Comparison of ENCODE assay signal across 13 cellular contexts in genomic region chr4:40195182-40196177, GRCh38. TPM values are rescaled to one million over a fixed set of nuclear protein-coding genes. Genes with fewer than 3 reads are reported as not detected.
DNase-seq lines count a peak whose midpoint lies in the region; ATAC-seq and TF ChIP-seq lines count a peak whose summit lies in the region.
"Had no signal": no experiment of that assay in that cellular context is flagged by ENCODE, and none has a peak within 500 bp of the region (broad histone marks: within the 10 kb centered on the region; RNA-seq: fewer than 3 reads in every experiment).

No MANE protein-coding gene starts in this region.

- ATAC-seq in central memory CD8-positive, alpha-beta T cell (replicated peaks; ENCODE audit: extremely low read depth, poor library complexity, severe bottlenecking), result no peak
- ATAC-seq in HG02884 (IDR thresholded peaks at IDR 0.05; ENCODE audit: unreplicated experiment) (no peak), HG02678 (IDR thresholded peaks at IDR 0.05; ENCODE audit: unreplicated experiment) (no peak), GM18858 (IDR thresholded peaks at IDR 0.05; ENCODE audit: unreplicated experiment) (no peak)

- no peak for TF ChIP-seq POLR2A in transverse colon (IDR thresholded peaks at IDR 0.05)

- H3K9me2 ChIP-seq in OCI-LY7 (ENCODE audit: insufficient read depth, low read length), result no peaks in the 10 kb centered on the region

- no peak for TF ChIP-seq EP300 in transverse colon (IDR thresholded peaks at IDR 0.05; ENCODE audit: low read depth)

- no peak for TF ChIP-seq CTCF in OCI-LY7 (conservative IDR thresholded peaks at IDR 0.05; ENCODE audit: low read length)
- TF ChIP-seq CTCF in transverse colon (IDR thresholded peaks at IDR 0.05), result no peak

- H3K4me3 ChIP-seq in OCI-LY7 (ENCODE audit: low read depth, low read length, poor library complexity, severe bottlenecking), result peak overlapping the region; percentile 79
- H3K4me3 ChIP-seq in transverse colon, result peak overlapping the region in 1 of 4 donors; percentile 28
- H3K4me3 ChIP-seq: HAP-1, left ventricle myocardium inferior had no signal

- peaks cover 17% of the 10 kb centered on the region for H4K20me1 ChIP-seq in OCI-LY7 (ENCODE audit: insufficient read depth, low read length)

- no TSS peak for BruUV-seq in OCI-LY7 (replicated peaks; lab: Mats Ljungman, UMichigan)

- H3K4me1 ChIP-seq in OCI-LY7 (ENCODE audit: insufficient read depth, low read length, poor library complexity, severe bottlenecking), result peaks cover 52% of the 10 kb centered on the region
- H3K4me1 ChIP-seq in transverse colon, result peaks cover 7 to 34% (median 13%) of the 10 kb centered on the region in 4 donors
- H3K4me1 ChIP-seq: left ventricle myocardium inferior, parathyroid adenoma had no signal

- no peak for DNase-seq in activated naive CD4-positive, alpha-beta T cell treated with anti-CD3 and anti-CD28 coated beads, Interleukin-2, amount 10 ng/mL, durations not matched to agents 7 days and 5 days
- no peak for DNase-seq in activated naive CD4-positive, alpha-beta T cell treated with Interleukin-2 at 50 U/mL for 16 hours
- DNase-seq in OCI-LY7 (ENCODE audit: low spot score) (peak; percentile 51), transverse colon (no peak)
- DNase-seq in central memory CD8-positive, alpha-beta T cell (ENCODE audit: low spot score in 2 of 2), result no peak
- DNase-seq: amniotic stem cell, left ventricle myocardium inferior, NCI-H2227 treated with DMSO at 0.1 percent for 48 hours had no signal

- peaks cover 50% of the 10 kb centered on the region for H3K36me3 Mint-ChIP-seq in activated naive CD4-positive, alpha-beta T cell treated with anti-CD3 and anti-CD28 coated beads, Interleukin-2, amount 10 ng/mL, durations not matched to agents 7 days and 5 days
- peaks cover 66% of the 10 kb centered on the region for H3K36me3 Mint-ChIP-seq in central memory CD8-positive, alpha-beta T cell (ENCODE audit: insufficient read depth)

- no peak overlapping the region; the same call in 1 of the 2 replicates for H2AFZ ChIP-seq in OCI-LY7 (ENCODE audit: low read length)
- H2AFZ ChIP-seq: parathyroid adenoma had no signal

- CTCF ChIA-PET in activated naive CD4-positive, alpha-beta T cell treated with anti-CD3 and anti-CD28 coated beads, Interleukin-2, amount 10 ng/mL, durations not matched to agents 7 days and 5 days (lab: Charles Lee), result interaction anchor here (0.7 to 2.5 kb wide), 6 partner anchors 10 to 116 kb away, joined by 4 to 9 read pairs (median 4); no protein-coding TSS in a partner anchor
- CTCF ChIA-PET in OCI-LY7 (lab: Charles Lee; ENCODE audit: unreplicated experiment), result interaction anchor here (0.6 to 1.2 kb wide), 4 partner anchors 9 to 144 kb away, joined by 3 to 4 read pairs (median 3); no protein-coding TSS in a partner anchor

- H3K9me3 ChIP-seq in OCI-LY7 (ENCODE audit: low read length) (no peaks in the 10 kb centered on the region), transverse colon (no peaks in the 10 kb centered on the region)
- H3K9me3 ChIP-seq: HAP-1, left ventricle myocardium inferior had no signal

- H3K9me3 Mint-ChIP-seq in activated naive CD4-positive, alpha-beta T cell treated with anti-CD3 and anti-CD28 coated beads, Interleukin-2, amount 10 ng/mL, durations not matched to agents 7 days and 5 days, result no peaks in the 10 kb centered on the region
- H3K9me3 Mint-ChIP-seq in central memory CD8-positive, alpha-beta T cell, result no peaks in the 10 kb centered on the region

- peaks cover 89% of the 10 kb centered on the region for H3K79me2 ChIP-seq in OCI-LY7 (ENCODE audit: insufficient read depth, low read depth, low read length)
- H3K79me2 ChIP-seq: parathyroid adenoma had no signal

- in situ Hi-C loops in transverse colon (cut with MboI; ENCODE audit: low pct_ligation_motif_present in 1 of 4, low pct_unique_long_range_greater_than_20kb in 1 of 4, low sequenced_read_pairs in 3 of 4), result no loop called here

- H3K36me3 ChIP-seq in OCI-LY7 (ENCODE audit: insufficient read depth, low read length), result peaks cover 35% of the 10 kb centered on the region
- no peaks in the 10 kb centered on the region for H3K36me3 ChIP-seq in transverse colon
- H3K36me3 ChIP-seq: left ventricle myocardium inferior had no signal

- POLR2A ChIA-PET in OCI-LY7 (lab: Charles Lee), result interaction anchor here (0.6 to 17.3 kb wide), 22 partner anchors 9 to 1074 kb away, joined by 3 to 212 read pairs (median 3); no protein-coding TSS in a partner anchor

- peak overlapping the region; percentile 96 for H3K27ac Mint-ChIP-seq in activated naive CD4-positive, alpha-beta T cell treated with anti-CD3 and anti-CD28 coated beads, Interleukin-2, amount 10 ng/mL, durations not matched to agents 7 days and 5 days
- peak overlapping the region; percentile 100 for H3K27ac Mint-ChIP-seq in central memory CD8-positive, alpha-beta T cell (ENCODE audit: low read depth)

- H3K27me3 ChIP-seq in transverse colon, result peaks cover 21% of the 10 kb centered on the region

- H3K27ac ChIP-seq in OCI-LY7 (ENCODE audit: low read depth, low read length, poor library complexity, severe bottlenecking) (peak overlapping the region; percentile 93), transverse colon (peak overlapping the region; percentile 55 to 82 (median 72))
- H3K27ac ChIP-seq: left ventricle myocardium inferior, parathyroid adenoma had no signal

- 79 to 100% methylated on average over 3 to 10 of the region's 10 CpGs for WGBS in transverse colon (ENCODE audit: low coverage in 1 of 2), 2 donors

- H3K4me3 Mint-ChIP-seq in activated naive CD4-positive, alpha-beta T cell treated with anti-CD3 and anti-CD28 coated beads, Interleukin-2, amount 10 ng/mL, durations not matched to agents 7 days and 5 days, result peak overlapping the region; percentile 93
- H3K4me3 Mint-ChIP-seq in central memory CD8-positive, alpha-beta T cell, result peak overlapping the region; percentile 100

- intact Hi-C loops in OCI-LY7 (cut with micrococcal nuclease; ENCODE audit: unreplicated experiment) (loop anchor here (2.0 to 10.0 kb wide), 7 partner anchors 113 to 1168 kb away; partner anchors contain the start of gene N4BP2), transverse colon (cut with DNase I; ENCODE audit: low total_unique reads) (no loop called here)

- peaks cover 53% of the 10 kb centered on the region for H3K4me1 Mint-ChIP-seq in activated naive CD4-positive, alpha-beta T cell treated with anti-CD3 and anti-CD28 coated beads, Interleukin-2, amount 10 ng/mL, durations not matched to agents 7 days and 5 days
- H3K4me1 Mint-ChIP-seq in central memory CD8-positive, alpha-beta T cell, result peaks cover 79% of the 10 kb centered on the region

- H3K27me3 Mint-ChIP-seq in activated naive CD4-positive, alpha-beta T cell treated with anti-CD3 and anti-CD28 coated beads, Interleukin-2, amount 10 ng/mL, durations not matched to agents 7 days and 5 days, result peaks cover 4% of the 10 kb centered on the region
- H3K27me3 Mint-ChIP-seq in central memory CD8-positive, alpha-beta T cell, result no peaks in the 10 kb centered on the region

- peak overlapping the region; percentile 84 for H3K4me2 ChIP-seq in OCI-LY7 (ENCODE audit: low read length)

RNA-seq across cellular contexts. Expression of gene RHOH, which starts 1.4 kb away (rescaled TPM):
- total RNA-seq in OCI-LY7 (2014; rRNA removed; shearing (Covaris generic)), result 35.5 and 38.2 TPM in 2 replicates
- total RNA-seq in OCI-LY7 (2022) (83.2 and 87.4 TPM in 2 replicates), transverse colon (10 to 100 TPM in 1 of 4 donors, 1 to 10 TPM in 2, not detected in 1; 4.1 to 10.3 (median 4.1) TPM)
